In genomic region chr3:52561028-52561749, GRCh38 we compare ENCODE assay signal across 19 cellular contexts. TPM values are rescaled to one million over a fixed set of nuclear protein-coding genes. Genes with fewer than 3 reads are reported as not detected.
DNase-seq lines count a peak whose midpoint lies in the region; ATAC-seq and TF ChIP-seq lines count a peak whose summit lies in the region.
"Had no signal": no experiment of that assay in that cellular context is flagged by ENCODE, and none has a peak within 500 bp of the region (broad histone marks: within the 10 kb centered on the region; RNA-seq: fewer than 3 reads in every experiment).

No MANE protein-coding gene starts in this region.

- no peaks in the 10 kb centered on the region for H3K27me3 ChIP-seq in left ventricle myocardium inferior (ENCODE audit: low read depth)
- H3K27me3 ChIP-seq: BE2C, SJCRH30 had no signal

- no peak overlapping the region for H3K4me3 ChIP-seq in left ventricle myocardium inferior
- H3K4me3 ChIP-seq: GM12878, SJCRH30 had no signal

- peaks cover 80% of the 10 kb centered on the region for H3K36me3 ChIP-seq in left ventricle myocardium inferior

- peak; percentile 43 for ATAC-seq in left ventricle myocardium superior
- ATAC-seq in left lobe of liver, result peak; percentile 47
- no peak for ATAC-seq in GM19463 (IDR thresholded peaks at IDR 0.05; ENCODE audit: unreplicated experiment)
- ATAC-seq in HG02981 (IDR thresholded peaks at IDR 0.05; ENCODE audit: unreplicated experiment), result no peak
- ATAC-seq: GM12878, Panc1 had no signal

- intact Hi-C loops in left ventricle myocardium superior (cut with micrococcal nuclease), result no loop called here
- intact Hi-C loops in left ventricle myocardium inferior (cut with micrococcal nuclease), result no loop called here

- DNase-seq in left ventricle myocardium superior, result no peak
- DNase-seq in left ventricle myocardium inferior, result no peak
- peak; percentile 41 for DNase-seq in M059J (ENCODE audit: low read depth)
- no peak for DNase-seq in left lobe of liver (ENCODE audit: low spot score)
- DNase-seq in ACHN, result no peak
- DNase-seq in NOMO-1 (lab: John Stamatoyannopoulos, UW; ENCODE audit: unreplicated experiment in 2 of 2), result no peak
- DNase-seq: BE2C, DMS53, KBM-7, NCI-H1092 treated with DMSO at 0.1 percent for 48 hours, NCI-H146, NCI-H2029, NCI-H2227 treated with DMSO at 0.1 percent for 48 hours, NCI-H510A, SJCRH30 had no signal

- H3K27ac ChIP-seq in left ventricle myocardium inferior (replicated peaks), result no peak overlapping the region
- H3K27ac ChIP-seq: SJCRH30 had no signal

- H3K9me3 ChIP-seq in left ventricle myocardium inferior (replicated peaks), result no peaks in the 10 kb centered on the region
- H3K9me3 ChIP-seq: BE2C, SJCRH30 had no signal

- H3K4me1 ChIP-seq in left ventricle myocardium inferior, result peaks cover 27% of the 10 kb centered on the region
- H3K4me1 ChIP-seq: BE2C, SJCRH30 had no signal

- in situ Hi-C loops in ACHN (cut with HindIII; ENCODE audit: low pct_ligation_motif_present, low pct_unique_long_range_greater_than_20kb, low sequenced_read_pairs), result no loop called here

- no peak for TF ChIP-seq CTCF in left ventricle myocardium inferior (IDR thresholded peaks at IDR 0.05; ENCODE audit: borderline replicate concordance)

RNA-seq across cellular contexts. Expression of gene UQCC5, which starts 24.8 kb away (rescaled TPM):
- 58.7 TPM for total RNA-seq in left ventricle myocardium superior
- total RNA-seq in left ventricle myocardium inferior, result 65.8 TPM
- total RNA-seq in M059J (2014; rRNA removed; shearing (Covaris generic)), result 0.62 and 2.6 TPM in 2 replicates
- total RNA-seq in left lobe of liver, result 7.4 TPM

RNA-seq across cellular contexts. Expression of gene NT5DC2, which starts 27.5 kb away (rescaled TPM):
- 68.3 TPM for total RNA-seq in left ventricle myocardium superior
- total RNA-seq in left ventricle myocardium inferior, result 69.3 TPM
- total RNA-seq in M059J (2014; rRNA removed; shearing (Covaris generic)), result 36.5 and 50.0 TPM in 2 replicates
- total RNA-seq in left lobe of liver, result 4.1 TPM

Comparison
In these comparisons a context has a peak if more than half of its experiments do, and no peak if none do; other contexts are left out.
1. ATAC-seq: peak in left ventricle myocardium superior (single experiment) and left lobe of liver (single experiment); none in GM19463 (single experiment) and HG02981 (single experiment).